In the genomic region with DNA sequence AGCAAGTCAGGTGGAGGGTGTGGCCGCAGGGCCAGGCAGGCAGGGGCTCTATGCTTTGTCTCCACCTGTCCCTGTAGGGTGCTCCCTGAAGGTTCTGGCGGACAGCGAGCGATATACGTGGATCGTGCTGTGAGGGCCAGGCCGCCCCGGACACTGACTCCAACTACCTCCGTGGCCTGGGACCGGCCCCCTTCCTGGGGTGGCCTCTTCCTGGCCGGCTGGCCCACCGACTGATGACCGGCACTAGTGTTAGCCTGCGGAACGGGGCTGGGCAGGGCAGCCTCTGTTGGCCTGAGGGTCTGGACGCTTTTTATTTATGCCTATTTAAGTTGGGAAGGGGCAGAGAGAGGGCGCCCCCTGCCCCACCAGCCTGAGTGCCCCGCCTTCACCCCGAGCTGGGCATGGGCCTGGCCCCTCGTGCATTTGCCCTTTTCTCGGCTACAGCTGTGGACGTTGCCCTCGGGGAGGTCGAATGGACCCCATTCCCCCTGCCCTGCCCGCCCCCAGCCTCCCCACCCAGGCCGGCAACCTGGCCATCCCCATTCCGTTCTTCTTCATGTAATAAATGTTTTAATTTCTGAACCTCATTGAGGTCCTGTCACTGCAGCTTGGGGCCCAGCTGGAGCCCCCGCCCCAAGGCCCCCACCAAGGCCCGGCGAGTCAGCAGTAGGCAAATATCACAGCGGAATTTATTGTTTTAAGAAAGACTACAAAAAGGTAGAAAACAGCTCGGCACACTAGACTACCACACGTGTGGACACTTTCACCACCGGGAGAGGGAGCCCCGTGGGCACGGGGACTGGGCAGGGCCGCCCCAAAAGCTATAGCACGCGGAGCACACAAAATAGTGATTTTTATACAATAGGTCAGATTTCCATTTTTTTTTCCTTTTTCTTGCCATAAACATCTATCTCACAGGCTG, we compare ENCODE assay signal across 18 cellular contexts. TPM values are rescaled to one million over a fixed set of nuclear protein-coding genes. Genes with fewer than 3 reads are reported as not detected.
DNase-seq lines count a peak whose midpoint lies in the region; ATAC-seq lines count a peak whose summit lies in the region.
"Had no signal": no experiment of that assay in that cellular context is flagged by ENCODE, and none has a peak within 500 bp of the region (broad histone marks: within the 10 kb centered on the region; RNA-seq: fewer than 3 reads in every experiment).

No MANE protein-coding gene starts in this region.

- peak overlapping the region; percentile 12; the same call in 1 of the 2 replicates for H3K9ac ChIP-seq in ES-I3 (ENCODE audit: low read depth, low read length)

- H3K4me3 Mint-ChIP-seq in central memory CD8-positive, alpha-beta T cell: peak overlapping the region; percentile 23

- peak; percentile 45 for DNase-seq in 8988T
- DNase-seq in central memory CD8-positive, alpha-beta T cell (ENCODE audit: low spot score in 2 of 2): no peak
- DNase-seq in left lobe of liver (ENCODE audit: low spot score): no peak
- DNase-seq in COLO668 (lab: John Stamatoyannopoulos, UW; ENCODE audit: unreplicated experiment): no peak
- no peak for DNase-seq in NCI-H128 (lab: John Stamatoyannopoulos, UW; ENCODE audit: unreplicated experiment)
- DNase-seq in HCEC 1CT: no peak
- DNase-seq: activated CD4-positive, CD25-positive, alpha-beta regulatory T cell treated with anti-CD3 and anti-CD28 coated beads, Interleukin-2, amount 50 U/mL, for 72 hours; activated naive CD4-positive, alpha-beta T cell treated with Interleukin-2 at 50 U/mL for 16 hours; cortex of kidney; Kasumi-1; NCI-H1092; NCI-H524 treated with DMSO at 0.1 percent for 48 hours; T-helper 9 cell had no signal

- peaks cover 18% of the 10 kb centered on the region for H3K36me3 ChIP-seq in ES-I3 (ENCODE audit: insufficient read depth, low read length)

- no peaks in the 10 kb centered on the region for H3K9me3 Mint-ChIP-seq in central memory CD8-positive, alpha-beta T cell

- H3K36me3 Mint-ChIP-seq in central memory CD8-positive, alpha-beta T cell (ENCODE audit: insufficient read depth): peaks cover 32% of the 10 kb centered on the region

- H3K27me3 Mint-ChIP-seq in central memory CD8-positive, alpha-beta T cell: no peaks in the 10 kb centered on the region

- H3K9me3 ChIP-seq in ES-I3 (ENCODE audit: control insufficient read depth, insufficient read depth, low read length): no peaks in the 10 kb centered on the region
- H3K9me3 ChIP-seq: gastroesophageal sphincter, left lung had no signal

- no peaks in the 10 kb centered on the region; the same call in 1 of the 2 replicates for H3K4me1 ChIP-seq in ES-I3 (ENCODE audit: insufficient read depth, low read length)
- H3K4me1 ChIP-seq: left lung had no signal

- no peaks in the 10 kb centered on the region for H3K4me1 Mint-ChIP-seq in central memory CD8-positive, alpha-beta T cell

- H3K27ac Mint-ChIP-seq in central memory CD8-positive, alpha-beta T cell (ENCODE audit: low read depth): peak overlapping the region; percentile 32

- ATAC-seq in central memory CD8-positive, alpha-beta T cell (replicated peaks; ENCODE audit: extremely low read depth, poor library complexity, severe bottlenecking): no peak
- peak; percentile 5 for ATAC-seq in left lobe of liver
- ATAC-seq in GM21390 (IDR thresholded peaks at IDR 0.05; ENCODE audit: unreplicated experiment): no peak
- ATAC-seq: gastroesophageal sphincter had no signal

RNA-seq across cellular contexts. Expression of a gene that starts 8.8 kb away (rescaled TPM):
- 11.4 TPM for total RNA-seq in left lobe of liver

RNA-seq across cellular contexts. Expression of a gene that starts 22.9 kb away (rescaled TPM):
- not detected for total RNA-seq in left lobe of liver
- total RNA-seq: SK-MEL-5 had no signal

RNA-seq across cellular contexts. Expression of a gene that starts 45.0 kb away (rescaled TPM):
- 7.0 TPM for total RNA-seq in left lobe of liver

RNA-seq across cellular contexts. Expression of a gene that starts 55.1 kb away (rescaled TPM):
- 24.9 TPM for total RNA-seq in left lobe of liver

RNA-seq across cellular contexts. Expression of a gene that starts 55.2 kb away (rescaled TPM):
- total RNA-seq in left lobe of liver: 1.3 TPM
